Comparison of ENCODE assay signal across 38 cellular contexts in the genomic region with DNA sequence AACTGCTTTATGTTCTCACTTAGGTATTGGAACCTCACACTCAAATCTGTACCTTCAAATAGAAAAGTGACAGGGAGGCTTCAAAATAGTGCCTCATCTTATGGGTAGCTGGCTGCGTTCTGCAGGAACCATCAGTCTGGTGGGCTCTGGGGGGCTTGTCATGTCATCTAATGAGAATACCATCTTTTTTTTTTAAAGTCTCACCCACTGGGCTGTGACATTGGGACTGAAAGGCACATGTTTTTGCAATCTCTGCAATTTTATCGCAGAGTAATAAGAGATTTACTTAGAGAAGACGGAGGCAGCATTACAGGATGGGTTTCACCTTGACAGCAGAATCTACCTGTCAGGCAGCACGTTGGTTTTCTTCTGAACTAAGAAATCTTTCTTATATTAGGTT. TPM values are rescaled to one million over a fixed set of nuclear protein-coding genes. Genes with fewer than 3 reads are reported as not detected.
"Had no signal": no experiment of that assay in that cellular context is flagged by ENCODE, and none has a peak within 500 bp of the region (broad histone marks: within the 10 kb centered on the region; RNA-seq: fewer than 3 reads in every experiment).

No MANE protein-coding gene starts in this region.

- FAIRE-seq: astrocyte, TTC549 had no signal

- H3K36me3 ChIP-seq: adrenal gland, brain microvascular endothelial cell, breast epithelium had no signal

- H3K27ac ChIP-seq: adrenal gland, body of pancreas, brain microvascular endothelial cell, breast epithelium, VCaP had no signal

- H3K4me3 Mint-ChIP-seq: activated B cell treated with CpG ODN at 0.5 μM for 24 hours; activated CD4-positive, alpha-beta memory T cell treated with anti-CD3 and anti-CD28 coated beads for 36 hours; activated CD4-positive, alpha-beta T cell treated with anti-CD3 and anti-CD28 coated beads, Interleukin-2, amount 10 ng/mL, durations not matched to agents 24 days and 14 days; activated CD8-positive, alpha-beta T cell treated with anti-CD3 and anti-CD28 coated beads for 36 hours; activated naive CD4-positive, alpha-beta T cell treated with anti-CD3 and anti-CD28 coated beads, Interleukin-2, amount 10 ng/mL, durations not matched to agents 7 days and 5 days; activated naive CD8-positive, alpha-beta T cell treated with anti-CD3 and anti-CD28 coated beads for 36 hours; activated T-cell treated with anti-CD3 and anti-CD28 coated beads, Interleukin-2, amount 50 U/mL, for 4 hours; activated T-cell treated with anti-CD3 and anti-CD28 coated beads, Interleukin-2, amount 50 U/mL, for 72 hours; activated T-helper 1 cell treated with anti-CD3 and anti-CD28 coated beads, Interleukin-12 subunit alpha, Interleukin-12 subunit beta, Interleukin-2, Interleukin-4 antibody, amounts not matched to agents 30 ng/mL and 10 ng/mL and 1 ng/mL, durations not matched to agents 14 hours and 24 hours and 36 hours; activated T-helper 17 cell treated with anti-CD3 and anti-CD28 coated beads, Interleukin-2, amount 50 U/mL, for 72 hours; central memory CD8-positive, alpha-beta T cell; T-helper 1 cell treated with Interleukin-12 subunit alpha and Interleukin-12 subunit beta and Interleukin-4 antibody, amounts not matched to agents 30 μg/mL and 1 μg/mL, for 36 hours; T-helper 2 cell treated with Interferon-gamma antibody and Interleukin-4, amounts not matched to agents 5 μg/mL and 100 μg/mL, for 36 hours had no signal

- ATAC-seq: activated CD8-positive, alpha-beta T cell treated with anti-CD3 and anti-CD28 coated beads for 36 hours; activated naive CD4-positive, alpha-beta T cell treated with anti-CD3 and anti-CD28 coated beads, Interleukin-2, amount 50 U/mL, for 72 hours; activated T-cell treated with anti-CD3 and anti-CD28 coated beads, Interleukin-2, amount 50 U/mL, for 4 hours; activated T-cell treated with anti-CD3 and anti-CD28 coated beads, Interleukin-2, amount 50 U/mL, for 72 hours; activated T-helper 17 cell treated with anti-CD3 and anti-CD28 coated beads, Interleukin-2, amount 50 U/mL, for 72 hours; body of pancreas had no signal

- H3K27me3 ChIP-seq: adrenal gland, body of pancreas, brain microvascular endothelial cell, breast epithelium had no signal

- DNase-seq: activated B cell treated with CpG ODN at 0.5 μM for 24 hours; activated CD4-positive, alpha-beta memory T cell treated with anti-CD3 and anti-CD28 coated beads for 36 hours; activated CD4-positive, alpha-beta T cell treated with anti-CD3 and anti-CD28 coated beads for 4 hours; activated CD4-positive, alpha-beta T cell treated with anti-CD3 and anti-CD28 coated beads, Interleukin-2, amount 10 ng/mL, durations not matched to agents 24 days and 14 days; activated CD4-positive, alpha-beta T cell treated with anti-CD3 and anti-CD28 coated beads, Interleukin-2, amount 50 U/mL, for 1 hour; activated CD4-positive, alpha-beta T cell treated with anti-CD3 and anti-CD28 coated beads, Interleukin-2, amount 50 U/mL, for 4 hours; activated CD4-positive, CD25-positive, alpha-beta regulatory T cell treated with anti-CD3 and anti-CD28 coated beads, Interleukin-2, amount 50 U/mL, for 72 hours; activated CD8-positive, alpha-beta memory T cell treated with anti-CD3 and anti-CD28 coated beads, Interleukin-2, amount 50 U/mL, for 4 hours; activated CD8-positive, alpha-beta T cell treated with anti-CD3 and anti-CD28 coated beads for 36 hours; activated effector memory CD4-positive, alpha-beta T cell treated with anti-CD3 and anti-CD28 coated beads, Interleukin-2, amount 50 U/mL, for 16 hours; activated gamma-delta T cell treated with Interleukin-2 at 50 U/mL for 16 hours; activated naive CD4-positive, alpha-beta T cell treated with anti-CD3 and anti-CD28 coated beads, Interleukin-2, amount 10 ng/mL, durations not matched to agents 7 days and 5 days; activated naive CD4-positive, alpha-beta T cell treated with Interleukin-2 at 50 U/mL for 16 hours; activated naive CD8-positive, alpha-beta T cell treated with anti-CD3 and anti-CD28 coated beads for 36 hours; activated T-cell treated with anti-CD3 and anti-CD28 coated beads for 4 hours; activated T-cell treated with anti-CD3 and anti-CD28 coated beads, Interleukin-2, amount 50 U/mL, for 1 hour; activated T-cell treated with anti-CD3 and anti-CD28 coated beads, Interleukin-2, amount 50 U/mL, for 4 hours; activated T-cell treated with anti-CD3 and anti-CD28 coated beads, Interleukin-2, amount 50 U/mL, for 72 hours; adrenal gland; amniotic stem cell; aorta; body of pancreas; brain microvascular endothelial cell; cerebellar nuclear complex; T-helper 9 cell had no signal

- H3K9me3 ChIP-seq: adrenal gland, body of pancreas, breast epithelium had no signal

- H3K4me1 ChIP-seq: adrenal gland, breast epithelium had no signal

- H3K27ac Mint-ChIP-seq: activated B cell treated with CpG ODN at 0.5 μM for 24 hours; activated CD4-positive, alpha-beta memory T cell treated with anti-CD3 and anti-CD28 coated beads for 36 hours; activated CD4-positive, alpha-beta T cell treated with anti-CD3 and anti-CD28 coated beads, Interleukin-2, amount 10 ng/mL, durations not matched to agents 24 days and 14 days; activated CD8-positive, alpha-beta T cell treated with anti-CD3 and anti-CD28 coated beads for 36 hours; activated naive CD4-positive, alpha-beta T cell treated with anti-CD3 and anti-CD28 coated beads, Interleukin-2, amount 10 ng/mL, durations not matched to agents 7 days and 5 days; activated naive CD4-positive, alpha-beta T cell treated with anti-CD3 and anti-CD28 coated beads, Interleukin-2, amount 50 U/mL, for 72 hours; activated naive CD8-positive, alpha-beta T cell treated with anti-CD3 and anti-CD28 coated beads for 36 hours; activated T-cell treated with anti-CD3 and anti-CD28 coated beads, Interleukin-2, amount 50 U/mL, for 72 hours; activated T-helper 1 cell treated with anti-CD3 and anti-CD28 coated beads, Interleukin-12 subunit alpha, Interleukin-12 subunit beta, Interleukin-2, Interleukin-4 antibody, amounts not matched to agents 30 ng/mL and 10 ng/mL and 1 ng/mL, durations not matched to agents 14 hours and 24 hours and 36 hours; activated T-helper 17 cell treated with anti-CD3 and anti-CD28 coated beads, Interleukin-2, amount 50 U/mL, for 72 hours; T-helper 1 cell treated with Interleukin-12 subunit alpha and Interleukin-12 subunit beta and Interleukin-4 antibody, amounts not matched to agents 30 μg/mL and 1 μg/mL, for 36 hours; T-helper 2 cell treated with Interferon-gamma antibody and Interleukin-4, amounts not matched to agents 5 μg/mL and 100 μg/mL, for 36 hours had no signal

- H3K4me3 ChIP-seq: adrenal gland, body of pancreas, breast epithelium had no signal

- H3K27me3 Mint-ChIP-seq: activated naive CD4-positive, alpha-beta T cell treated with anti-CD3 and anti-CD28 coated beads, Interleukin-2, amount 10 ng/mL, durations not matched to agents 7 days and 5 days; activated naive CD8-positive, alpha-beta T cell treated with anti-CD3 and anti-CD28 coated beads for 36 hours; activated T-helper 17 cell treated with anti-CD3 and anti-CD28 coated beads, Interleukin-2, amount 50 U/mL, for 72 hours had no signal

- H3K9me3 Mint-ChIP-seq: activated B cell treated with CpG ODN at 0.5 μM for 24 hours; activated CD4-positive, alpha-beta memory T cell treated with anti-CD3 and anti-CD28 coated beads for 36 hours; activated CD4-positive, alpha-beta T cell treated with anti-CD3 and anti-CD28 coated beads, Interleukin-2, amount 10 ng/mL, durations not matched to agents 24 days and 14 days; activated CD8-positive, alpha-beta T cell treated with anti-CD3 and anti-CD28 coated beads for 36 hours; activated naive CD4-positive, alpha-beta T cell treated with anti-CD3 and anti-CD28 coated beads, Interleukin-2, amount 10 ng/mL, durations not matched to agents 7 days and 5 days; activated naive CD4-positive, alpha-beta T cell treated with anti-CD3 and anti-CD28 coated beads, Interleukin-2, amount 50 U/mL, for 72 hours; activated naive CD8-positive, alpha-beta T cell treated with anti-CD3 and anti-CD28 coated beads for 36 hours; activated T-cell treated with anti-CD3 and anti-CD28 coated beads, Interleukin-2, amount 50 U/mL, for 4 hours; activated T-cell treated with anti-CD3 and anti-CD28 coated beads, Interleukin-2, amount 50 U/mL, for 72 hours; activated T-helper 1 cell treated with anti-CD3 and anti-CD28 coated beads, Interleukin-12 subunit alpha, Interleukin-12 subunit beta, Interleukin-2, Interleukin-4 antibody, amounts not matched to agents 30 ng/mL and 10 ng/mL and 1 ng/mL, durations not matched to agents 14 hours and 24 hours and 36 hours; activated T-helper 17 cell treated with anti-CD3 and anti-CD28 coated beads, Interleukin-2, amount 50 U/mL, for 72 hours; central memory CD8-positive, alpha-beta T cell; T-helper 1 cell treated with Interleukin-12 subunit alpha and Interleukin-12 subunit beta and Interleukin-4 antibody, amounts not matched to agents 30 μg/mL and 1 μg/mL, for 36 hours; T-helper 2 cell treated with Interferon-gamma antibody and Interleukin-4, amounts not matched to agents 5 μg/mL and 100 μg/mL, for 36 hours had no signal

- H3K36me3 Mint-ChIP-seq: activated CD4-positive, alpha-beta memory T cell treated with anti-CD3 and anti-CD28 coated beads for 36 hours; activated naive CD4-positive, alpha-beta T cell treated with anti-CD3 and anti-CD28 coated beads, Interleukin-2, amount 10 ng/mL, durations not matched to agents 7 days and 5 days; activated naive CD4-positive, alpha-beta T cell treated with anti-CD3 and anti-CD28 coated beads, Interleukin-2, amount 50 U/mL, for 72 hours; activated naive CD8-positive, alpha-beta T cell treated with anti-CD3 and anti-CD28 coated beads for 36 hours had no signal

- H3K4me1 Mint-ChIP-seq: activated B cell treated with CpG ODN at 0.5 μM for 24 hours; activated CD4-positive, alpha-beta T cell treated with anti-CD3 and anti-CD28 coated beads, Interleukin-2, amount 10 ng/mL, durations not matched to agents 24 days and 14 days; activated naive CD4-positive, alpha-beta T cell treated with anti-CD3 and anti-CD28 coated beads, Interleukin-2, amount 10 ng/mL, durations not matched to agents 7 days and 5 days; activated naive CD8-positive, alpha-beta T cell treated with anti-CD3 and anti-CD28 coated beads for 36 hours; activated T-helper 17 cell treated with anti-CD3 and anti-CD28 coated beads, Interleukin-2, amount 50 U/mL, for 72 hours; central memory CD8-positive, alpha-beta T cell had no signal

RNA-seq across cellular contexts. Expression of a gene that starts 28.4 kb away (rescaled TPM):
- total RNA-seq: activated B cell treated with CpG ODN at 0.5 μM for 24 hours; activated CD4-positive, alpha-beta memory T cell treated with anti-CD3 and anti-CD28 coated beads for 36 hours; activated CD4-positive, alpha-beta T cell treated with anti-CD3 and anti-CD28 coated beads, Interleukin-2, amount 10 ng/mL, durations not matched to agents 24 days and 14 days; activated CD8-positive, alpha-beta memory T cell treated with anti-CD3 and anti-CD28 coated beads for 36 hours; activated CD8-positive, alpha-beta T cell treated with anti-CD3 and anti-CD28 coated beads for 36 hours; activated naive CD4-positive, alpha-beta T cell treated with anti-CD3 and anti-CD28 coated beads, Interleukin-2, amount 50 U/mL, for 72 hours; activated naive CD8-positive, alpha-beta T cell treated with anti-CD3 and anti-CD28 coated beads for 36 hours; activated T-cell treated with anti-CD3 and anti-CD28 coated beads, Interleukin-2, amount 50 U/mL, for 4 hours; activated T-cell treated with anti-CD3 and anti-CD28 coated beads, Interleukin-2, amount 50 U/mL, for 72 hours; activated T-helper 1 cell treated with anti-CD3 and anti-CD28 coated beads, Interleukin-12 subunit alpha, Interleukin-12 subunit beta, Interleukin-2, Interleukin-4 antibody, amounts not matched to agents 30 ng/mL and 10 ng/mL and 1 ng/mL, durations not matched to agents 14 hours and 24 hours and 36 hours; activated T-helper 17 cell treated with anti-CD3 and anti-CD28 coated beads, Interleukin-2, amount 50 U/mL, for 72 hours; aorta; astrocyte; body of pancreas; breast epithelium; cardiac septum; chondrocyte had no signal
- polyA plus RNA-seq: aorta had no signal
